Comparison of ENCODE assay signal across 15 cellular contexts in the genomic region with DNA sequence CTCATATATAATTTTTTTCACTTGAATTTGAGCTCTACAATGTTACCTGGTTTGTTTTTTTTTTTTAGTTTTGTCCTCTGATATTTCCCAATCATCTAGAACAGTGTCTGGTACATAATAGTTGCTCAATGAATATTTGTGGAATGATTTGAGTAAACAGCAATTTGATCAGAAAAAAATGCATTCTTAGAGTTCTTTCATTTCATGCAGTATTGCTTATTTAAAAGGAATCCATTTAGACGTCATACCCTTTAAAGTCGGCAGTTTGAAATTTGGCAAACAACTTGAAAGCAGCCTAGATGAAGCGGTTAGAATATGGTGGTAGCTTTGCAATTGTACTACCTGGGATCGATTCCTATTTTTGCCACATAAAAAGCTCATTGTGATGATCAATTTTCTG.
DNase-seq lines count a peak whose midpoint lies in the region; ATAC-seq and TF ChIP-seq lines count a peak whose summit lies in the region.
"Had no signal": no experiment of that assay in that cellular context is flagged by ENCODE, and none has a peak within 500 bp of the region (broad histone marks: within the 10 kb centered on the region; RNA-seq: fewer than 3 reads in every experiment).

No MANE protein-coding gene starts in this region.

- H3K4me2 ChIP-seq in osteoblast (ENCODE audit: insufficient read depth, low read length) (peak overlapping the region; percentile 65), mesenchymal stem cell (ENCODE audit: low read length, poor library complexity, severe bottlenecking) (no peak overlapping the region)

- no peak overlapping the region for H3K14ac ChIP-seq in mesenchymal stem cell (ENCODE audit: low read length in 2 of 2)

- peaks cover 8% of the 10 kb centered on the region for H3K79me2 ChIP-seq in osteoblast (ENCODE audit: insufficient read depth, low read length)

- H4K91ac ChIP-seq in mesenchymal stem cell (ENCODE audit: low read length) = no peak overlapping the region

- H3K4me3 Mint-ChIP-seq in T-helper 2 cell treated with Interferon-gamma antibody and Interleukin-4, amounts not matched to agents 5 μg/mL and 100 μg/mL, for 36 hours = no peak overlapping the region

- H2AFZ ChIP-seq in osteoblast (ENCODE audit: low read length) (no peak overlapping the region), mesenchymal stem cell (ENCODE audit: low read depth, low read length) (no peak overlapping the region)

- H3K79me1 ChIP-seq in mesenchymal stem cell (replicated peaks; ENCODE audit: low read length, poor library complexity, severe bottlenecking) = no peaks in the 10 kb centered on the region

- no peaks in the 10 kb centered on the region for H3K4me1 Mint-ChIP-seq in T-helper 2 cell treated with Interferon-gamma antibody and Interleukin-4, amounts not matched to agents 5 μg/mL and 100 μg/mL, for 36 hours (ENCODE audit: low read depth)

- no peaks in the 10 kb centered on the region for H3K36me3 Mint-ChIP-seq in T-helper 2 cell treated with Interferon-gamma antibody and Interleukin-4, amounts not matched to agents 5 μg/mL and 100 μg/mL, for 36 hours (ENCODE audit: low read depth)

- H3K27me3 Mint-ChIP-seq in T-helper 2 cell treated with Interferon-gamma antibody and Interleukin-4, amounts not matched to agents 5 μg/mL and 100 μg/mL, for 36 hours (ENCODE audit: low read depth) = no peaks in the 10 kb centered on the region

- DNase-seq in AG20443 (ENCODE audit: low spot score) = peak; percentile 22
- DNase-seq in HS-5 (ENCODE audit: low read depth) = peak; percentile 48
- peak; percentile 37 for DNase-seq in dedifferentiated amniotic fluid mesenchymal stem cell (ENCODE audit: extremely low spot score)
- DNase-seq in osteoblast (ENCODE audit: insufficient read length, low spot score, missing footprints) = no peak
- no peak for DNase-seq in SW 1271 (lab: John Stamatoyannopoulos, UW)
- no peak for DNase-seq in mesenchymal stem cell
- no peak for DNase-seq in T-helper 2 cell treated with Interferon-gamma antibody and Interleukin-4, amounts not matched to agents 5 μg/mL and 100 μg/mL, for 36 hours (ENCODE audit: low spot score)
- DNase-seq: DND-41, MM.1S, NCI-H1092 treated with DMSO at 0.1 percent for 48 hours, NCI-H2227 treated with DMSO at 0.1 percent for 48 hours, Peyer's patch had no signal

- H3K18ac ChIP-seq in mesenchymal stem cell (ENCODE audit: low read depth in 1 of 2, low read length in 2 of 2) = no peak overlapping the region

- H3K36me3 ChIP-seq in osteoblast (ENCODE audit: insufficient read depth, low read length) = no peaks in the 10 kb centered on the region
- H3K36me3 ChIP-seq in mesenchymal stem cell (ENCODE audit: control insufficient read depth in 1 of 2, insufficient read depth in 2 of 2, low read depth in 1 of 2, low read length in 2 of 2) = no peaks in the 10 kb centered on the region
- H3K36me3 ChIP-seq: BLaER1 treated with 17β-estradiol and CSF1 and Interleukin-3, amounts not matched to agents 10 nM and 100 nM had no signal

- H3K4ac ChIP-seq in mesenchymal stem cell (ENCODE audit: low read depth in 1 of 2, low read length in 2 of 2) = no peak overlapping the region

- peaks cover 38% of the 10 kb centered on the region for H3K4me1 ChIP-seq in osteoblast (ENCODE audit: insufficient read depth, low read length)
- H3K4me1 ChIP-seq in mesenchymal stem cell (ENCODE audit: control insufficient read depth, insufficient read depth, low read depth, low read length) = no peaks in the 10 kb centered on the region
- H3K4me1 ChIP-seq: Peyer's patch had no signal

- H3K9ac ChIP-seq in mesenchymal stem cell (ENCODE audit: low read length) = no peak overlapping the region
- H3K9ac ChIP-seq: BLaER1 treated with 17β-estradiol and CSF1 and Interleukin-3, amounts not matched to agents 10 nM and 100 nM had no signal

- no peaks in the 10 kb centered on the region for H4K20me1 ChIP-seq in osteoblast (ENCODE audit: insufficient read depth, low read length)
- H4K20me1 ChIP-seq: BLaER1 treated with 17β-estradiol and CSF1 and Interleukin-3, amounts not matched to agents 10 nM and 100 nM had no signal

- 98% methylated on average over 3 of the region's 4 CpGs for WGBS in mesenchymal stem cell

- ATAC-seq in GM18861 (IDR thresholded peaks at IDR 0.05; ENCODE audit: unreplicated experiment) = no peak
- ATAC-seq: HepG2 had no signal

- H2BK12ac ChIP-seq in mesenchymal stem cell (ENCODE audit: low read length in 2 of 2) = no peak overlapping the region

- H3K23ac ChIP-seq in mesenchymal stem cell (ENCODE audit: low read length in 2 of 2) = no peak overlapping the region

- TF ChIP-seq CTCF in osteoblast (IDR thresholded peaks at IDR 0.05; ENCODE audit: extremely low read depth, low read depth, low read length) = no peak

- H2BK120ac ChIP-seq in mesenchymal stem cell (ENCODE audit: low read depth, low read length) = no peak overlapping the region

- H3K27me3 ChIP-seq in osteoblast (ENCODE audit: insufficient read depth, low read length) (no peaks in the 10 kb centered on the region), mesenchymal stem cell (ENCODE audit: control insufficient read depth in 1 of 2, insufficient read depth in 1 of 2, low read length in 2 of 2) (no peaks in the 10 kb centered on the region)
- H3K27me3 ChIP-seq: BLaER1 treated with 17β-estradiol and CSF1 and Interleukin-3, amounts not matched to agents 10 nM and 100 nM; Peyer's patch had no signal

- no peak overlapping the region for H2BK5ac ChIP-seq in mesenchymal stem cell (ENCODE audit: low read depth, low read length, poor library complexity, severe bottlenecking)

- H3K4me3 ChIP-seq in osteoblast (ENCODE audit: insufficient read depth, low read length) (no peak overlapping the region), mesenchymal stem cell (ENCODE audit: insufficient read depth in 1 of 2, low read depth in 1 of 2, low read length in 2 of 2) (no peak overlapping the region)
- H3K4me3 ChIP-seq: BLaER1 treated with 17β-estradiol and CSF1 and Interleukin-3, amounts not matched to agents 10 nM and 100 nM; Peyer's patch had no signal

- no peak overlapping the region for H2BK15ac ChIP-seq in mesenchymal stem cell (ENCODE audit: low read depth, poor library complexity, severe bottlenecking)

- no peak overlapping the region for H4K8ac ChIP-seq in mesenchymal stem cell (ENCODE audit: low read length)

- H3K9me3 ChIP-seq in osteoblast (ENCODE audit: low read depth, low read length) = no peaks in the 10 kb centered on the region
- no peaks in the 10 kb centered on the region for H3K9me3 ChIP-seq in mesenchymal stem cell (ENCODE audit: control insufficient read depth, low read length)
- H3K9me3 ChIP-seq: BLaER1 treated with 17β-estradiol and CSF1 and Interleukin-3, amounts not matched to agents 10 nM and 100 nM; Peyer's patch had no signal

- H3K27ac Mint-ChIP-seq in T-helper 2 cell treated with Interferon-gamma antibody and Interleukin-4, amounts not matched to agents 5 μg/mL and 100 μg/mL, for 36 hours = no peak overlapping the region

- no peak overlapping the region for H2AK5ac ChIP-seq in mesenchymal stem cell (ENCODE audit: low read length, severe bottlenecking)

- H3K9me3 Mint-ChIP-seq in T-helper 2 cell treated with Interferon-gamma antibody and Interleukin-4, amounts not matched to agents 5 μg/mL and 100 μg/mL, for 36 hours = no peaks in the 10 kb centered on the region

- H3K27ac ChIP-seq in osteoblast (ENCODE audit: low read depth, low read length) (peak overlapping the region; percentile 67), mesenchymal stem cell (ENCODE audit: low read length, poor library complexity, severe bottlenecking) (no peak overlapping the region)
- H3K27ac ChIP-seq: BLaER1 treated with 17β-estradiol and CSF1 and Interleukin-3, amounts not matched to agents 10 nM and 100 nM; Peyer's patch had no signal

Comparison
In these comparisons a context has a peak if more than half of its experiments do, and no peak if none do; other contexts are left out.
1. DNase-seq: peak in AG20443 (single experiment), HS-5 (single experiment) and dedifferentiated amniotic fluid mesenchymal stem cell (single experiment); none in osteoblast (single experiment), SW 1271 (0 of 2), mesenchymal stem cell (single experiment) and T-helper 2 cell treated with Interferon-gamma antibody and Interleukin-4, amounts not matched to agents 5 μg/mL and 100 μg/mL, for 36 hours (single experiment).